In the genomic region with DNA sequence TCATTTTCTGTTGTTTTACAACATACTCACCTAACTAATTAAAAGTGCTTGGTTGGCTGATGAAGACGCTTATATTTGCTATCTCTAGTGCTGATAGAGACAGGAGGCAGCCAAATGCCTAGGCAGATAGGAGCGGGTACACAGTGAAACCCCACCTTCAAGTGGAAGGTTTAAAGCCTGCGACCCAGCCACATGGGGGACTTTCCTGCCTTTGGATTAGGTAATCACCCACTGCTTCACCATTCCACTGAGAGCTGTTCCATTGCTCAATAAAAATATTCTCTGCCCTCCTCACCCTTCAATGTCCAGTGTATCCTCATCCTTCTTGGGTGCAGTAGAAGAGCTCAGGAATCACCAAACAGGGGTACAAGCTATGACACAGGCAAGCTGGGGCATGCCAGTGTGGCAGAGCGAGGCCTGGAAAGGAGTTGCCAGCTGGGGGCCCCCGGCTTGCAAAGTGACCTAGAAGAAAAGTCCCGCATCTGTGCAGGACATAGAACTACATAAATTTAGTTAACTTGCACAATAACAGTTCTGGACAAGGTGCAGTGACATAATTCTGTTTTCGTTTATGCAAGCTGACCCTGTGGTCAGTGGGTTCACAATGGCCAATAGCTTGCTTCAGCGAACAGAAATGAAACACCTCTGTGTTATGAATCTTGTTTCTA, we compare ENCODE assay signal across 21 cellular contexts.
DNase-seq lines count a peak whose midpoint lies in the region; ATAC-seq and TF ChIP-seq lines count a peak whose summit lies in the region.
"Had no signal": no experiment of that assay in that cellular context is flagged by ENCODE, and none has a peak within 500 bp of the region (broad histone marks: within the 10 kb centered on the region; RNA-seq: fewer than 3 reads in every experiment).

No MANE protein-coding gene starts in this region.

- no peaks in the 10 kb centered on the region for H3K36me3 Mint-ChIP-seq in activated T-helper 17 cell treated with anti-CD3 and anti-CD28 coated beads, Interleukin-2, amount 50 U/mL, for 72 hours (ENCODE audit: low read depth)
- H3K36me3 Mint-ChIP-seq: CD4-positive, CD25-positive, alpha-beta regulatory T cell had no signal

- H3K9me3 Mint-ChIP-seq in activated T-helper 17 cell treated with anti-CD3 and anti-CD28 coated beads, Interleukin-2, amount 50 U/mL, for 72 hours = no peaks in the 10 kb centered on the region
- H3K9me3 Mint-ChIP-seq: CD4-positive, CD25-positive, alpha-beta regulatory T cell; GM23338; H9 had no signal

- intact Hi-C loops in Right ventricle myocardium inferior (cut with DNase I) (no loop called here), cardiac septum (cut with DNase I) (no loop called here), right cardiac atrium (cut with DNase I) (no loop called here), right lobe of liver (cut with DNase I) (no loop called here)

- H3K4me1 ChIP-seq in right cardiac atrium (ENCODE audit: control insufficient read depth, insufficient read depth, low read length) (peaks cover 3% of the 10 kb centered on the region), right lobe of liver (peaks cover 0 to 16% (median 5%) of the 10 kb centered on the region in 4 donors)
- H3K4me1 ChIP-seq: BLaER1, SJSA1 had no signal

- H3K4me3 Mint-ChIP-seq in activated T-helper 17 cell treated with anti-CD3 and anti-CD28 coated beads, Interleukin-2, amount 50 U/mL, for 72 hours = peak overlapping the region; percentile 38
- H3K4me3 Mint-ChIP-seq: CD4-positive, CD25-positive, alpha-beta regulatory T cell; GM23338; H9 had no signal

- H3K27me3 Mint-ChIP-seq in activated T-helper 17 cell treated with anti-CD3 and anti-CD28 coated beads, Interleukin-2, amount 50 U/mL, for 72 hours = peaks cover 12% of the 10 kb centered on the region
- H3K27me3 Mint-ChIP-seq: CD4-positive, CD25-positive, alpha-beta regulatory T cell; IgD-negative memory B cell had no signal

- H3K27me3 ChIP-seq in right cardiac atrium (ENCODE audit: control insufficient read depth, insufficient read depth) (no peaks in the 10 kb centered on the region), right lobe of liver (no peaks in the 10 kb centered on the region)
- H3K27me3 ChIP-seq: BLaER1, SJSA1 had no signal

- ATAC-seq in Right ventricle myocardium inferior (no peak), right cardiac atrium (peak; percentile 18 to 57), right lobe of liver (peak; percentile 83 to 93 (median 87)), HG02588 (IDR thresholded peaks at IDR 0.05; ENCODE audit: unreplicated experiment) (no peak)
- ATAC-seq in activated T-helper 17 cell treated with anti-CD3 and anti-CD28 coated beads, Interleukin-2, amount 50 U/mL, for 72 hours (replicated peaks) = no peak
- ATAC-seq: GM23338, PC-3 had no signal

- no peak overlapping the region for H3K4me3 ChIP-seq in right cardiac atrium (ENCODE audit: low read length)
- H3K4me3 ChIP-seq in right lobe of liver = peak overlapping the region; percentile 0 to 22 (median 6)
- H3K4me3 ChIP-seq: BLaER1, GM23338, SJSA1 had no signal

- no peak overlapping the region for H3K27ac Mint-ChIP-seq in activated T-helper 17 cell treated with anti-CD3 and anti-CD28 coated beads, Interleukin-2, amount 50 U/mL, for 72 hours
- H3K27ac Mint-ChIP-seq: CD4-positive, CD25-positive, alpha-beta regulatory T cell; GM23338; H9 had no signal

- H3K4me1 Mint-ChIP-seq in activated T-helper 17 cell treated with anti-CD3 and anti-CD28 coated beads, Interleukin-2, amount 50 U/mL, for 72 hours = peaks cover 5% of the 10 kb centered on the region

- no peak for TF ChIP-seq POLR2A in right lobe of liver (IDR thresholded peaks at IDR 0.05)

- H3K27ac ChIP-seq in right cardiac atrium (ENCODE audit: low read length) (no peak overlapping the region), right lobe of liver (peak overlapping the region; percentile 46 to 75 (median 70))
- H3K27ac ChIP-seq: BLaER1, KMS-11, SJSA1 had no signal

- DNase-seq in Right ventricle myocardium inferior (ENCODE audit: missing footprints) (peak; percentile 41), cardiac septum (ENCODE audit: low spot score) (no peak), right cardiac atrium (no peak), right lobe of liver (peak; percentile 23 to 64 (median 59)), LoVo (ENCODE audit: low spot score) (no peak)
- DNase-seq in activated naive CD4-positive, alpha-beta T cell treated with anti-CD3 and anti-CD28 coated beads, Interleukin-2, amount 50 U/mL, for 16 hours = no peak
- DNase-seq: CD4-positive, CD25-positive, alpha-beta regulatory T cell; H9; NCI-H2029; NCI-H446; NCI-H524 treated with DMSO at 0.1 percent for 48 hours; NCI-H774; NK-92 treated with Interleukin-12 subunit alpha and Interleukin-12 subunit beta, amount 100 ng/mL, for 24 hours; PC-3 had no signal

- WGBS in right cardiac atrium = 82% methylated on average over 8 of the region's 8 CpGs
- 44% methylated on average over 8 of the region's 8 CpGs for WGBS in right lobe of liver (ENCODE audit: insufficient coverage, low coverage, low lambda C conversion rate, missing lambda C conversion rate)

- no peak for TF ChIP-seq CTCF in right lobe of liver (IDR thresholded peaks at IDR 0.05)

- H3K36me3 ChIP-seq in right lobe of liver = no peaks in the 10 kb centered on the region
- H3K36me3 ChIP-seq: BLaER1, SJSA1 had no signal

- H3K9me3 ChIP-seq in right cardiac atrium (ENCODE audit: control insufficient read depth, low read length) (no peaks in the 10 kb centered on the region), right lobe of liver (no peaks in the 10 kb centered on the region)
- H3K9me3 ChIP-seq: BLaER1, SJSA1 had no signal

Comparison
In these comparisons a context has a peak if more than half of its experiments do, and no peak if none do; other contexts are left out.
1. ATAC-seq: peak in right cardiac atrium (2 of 2) and right lobe of liver (4 of 4); none in Right ventricle myocardium inferior (single experiment), activated T-helper 17 cell treated with anti-CD3 and anti-CD28 coated beads, Interleukin-2, amount 50 U/mL, for 72 hours (single experiment) and HG02588 (single experiment).
2. DNase-seq: peak in Right ventricle myocardium inferior (single experiment) and right lobe of liver (3 of 3); none in cardiac septum (single experiment), right cardiac atrium (0 of 3), LoVo (single experiment) and activated naive CD4-positive, alpha-beta T cell treated with anti-CD3 and anti-CD28 coated beads, Interleukin-2, amount 50 U/mL, for 16 hours (single experiment).